In genomic region chr2:1675633-1676032, GRCh38 we compare ENCODE assay signal across 8 cellular contexts.
A peak's percentile ranks its signal among the peaks of the same experiment; 100 is the strongest.
DNase-seq lines count a peak whose midpoint lies in the region; ATAC-seq, FAIRE-seq and TF ChIP-seq lines count a peak whose summit lies in the region.
"Had no signal": no experiment of that assay in that cellular context is flagged by ENCODE, and none has a peak within 500 bp of the region (broad histone marks: within the 10 kb centered on the region; RNA-seq: fewer than 3 reads in every experiment).

No MANE protein-coding gene starts in this region.

- no peak overlapping the region for H3K27ac Mint-ChIP-seq in activated T-helper 2 cell treated with anti-CD3 and anti-CD28 coated beads, Interferon-gamma antibody, Interleukin-2, Interleukin-4, amounts not matched to agents 10 μg/mL and 5 μg/mL and 100 μg/mL, durations not matched to agents 14 hours and 24 hours and 36 hours
- H3K27ac Mint-ChIP-seq in T-helper 17 cell, result no peak overlapping the region

- no peak overlapping the region for H2AFZ ChIP-seq in K562 (ENCODE audit: low read depth, low read length)

- 2% methylated on average over 7 of the region's 8 CpGs for WGBS in K562 (ENCODE audit: insufficient coverage, low coverage, missing lambda C conversion rate)

- H3K4me1 ChIP-seq in K562 (replicated peaks in 1 of 2; ENCODE audit: control insufficient read depth in 2 of 2, insufficient read depth in 2 of 2, low read length in 2 of 2), result no peaks in the 10 kb centered on the region
- H3K4me1 ChIP-seq in thoracic aorta (ENCODE audit: control insufficient read depth in 1 of 2, low read depth in 2 of 2), result peaks cover 0 to 16% of the 10 kb centered on the region in 2 donors

- no peaks in the 10 kb centered on the region for H3K36me3 ChIP-seq in K562 (ENCODE audit: control insufficient read depth, insufficient read depth, low read length)
- peaks cover 41% of the 10 kb centered on the region for H3K36me3 ChIP-seq in thoracic aorta

- BruUV-seq in K562 (replicated peaks; lab: Mats Ljungman, UMichigan), result no TSS peak

- no peak for TF ChIP-seq EP300 in K562 (IDR thresholded peaks at IDR 0.05; ENCODE audit: low read length)

- H3K27ac ChIP-seq in K562 (ENCODE audit: extremely low read depth, low read depth, low read length) (no peak overlapping the region), thoracic aorta (peak overlapping the region; percentile 63 to 64)

- TF ChIP-seq POLR2A in K562 (conservative IDR thresholded peaks at IDR 0.05), result no peak

- no peak overlapping the region for H3K4me2 ChIP-seq in K562 (ENCODE audit: insufficient read depth, low read length)

- H3K9me1 ChIP-seq in K562 (ENCODE audit: control insufficient read depth, insufficient read depth, low read length), result no peaks in the 10 kb centered on the region

- peaks cover 0 to 54% of the 10 kb centered on the region in 2 experiments; a peak in 3 of 5 replicates for H3K27me3 ChIP-seq in K562 (ENCODE audit: control insufficient read depth in 2 of 2, insufficient read depth in 2 of 2, low read length in 2 of 2)
- no peaks in the 10 kb centered on the region for H3K27me3 ChIP-seq in thoracic aorta (replicated peaks; ENCODE audit: insufficient read depth)

- CTCF ChIA-PET in K562 (lab: Yijun Ruan, JAX; ENCODE audit: low intra/inter-chr PET ratio), result no interaction called here

- H3K9me3 ChIP-seq in K562 (replicated peaks; ENCODE audit: control insufficient read depth, insufficient read depth, low read depth, low read length) (no peaks in the 10 kb centered on the region), thoracic aorta (no peaks in the 10 kb centered on the region), T-helper 17 cell (ENCODE audit: control insufficient read depth, low read length, poor library complexity, severe bottlenecking) (no peaks in the 10 kb centered on the region)

- POLR2A ChIA-PET in K562 (lab: Yijun Ruan, JAX), result no interaction called here

- H3K27me3 Mint-ChIP-seq in activated T-helper 2 cell treated with anti-CD3 and anti-CD28 coated beads, Interferon-gamma antibody, Interleukin-2, Interleukin-4, amounts not matched to agents 10 μg/mL and 5 μg/mL and 100 μg/mL, durations not matched to agents 14 hours and 24 hours and 36 hours (ENCODE audit: low read depth), result no peaks in the 10 kb centered on the region
- peaks cover 10% of the 10 kb centered on the region for H3K27me3 Mint-ChIP-seq in T-helper 17 cell

- H4K20me1 ChIP-seq in K562 (replicated peaks; ENCODE audit: control insufficient read depth, insufficient read depth, low read length), result no peaks in the 10 kb centered on the region; the same call in 1 of the 2 replicates

- H3K79me2 ChIP-seq in K562 (ENCODE audit: control insufficient read depth, insufficient read depth, low read length), result no peaks in the 10 kb centered on the region

- ATAC-seq in K562, result peak; percentile 44; the same call in 1 of the 3 replicates
- ATAC-seq in thoracic aorta (ENCODE audit: insufficient number of reproducible peaks, low FRiP score, low read depth), result peak; percentile 91
- no peak for ATAC-seq in HG02798 (IDR thresholded peaks at IDR 0.05; ENCODE audit: poor library complexity, unreplicated experiment)
- ATAC-seq in T-helper 17 cell, result no peak

- H3K4me3 Mint-ChIP-seq in activated T-helper 2 cell treated with anti-CD3 and anti-CD28 coated beads, Interferon-gamma antibody, Interleukin-2, Interleukin-4, amounts not matched to agents 10 μg/mL and 5 μg/mL and 100 μg/mL, durations not matched to agents 14 hours and 24 hours and 36 hours (ENCODE audit: low read depth), result no peak overlapping the region
- H3K4me3 Mint-ChIP-seq in T-helper 17 cell, result no peak overlapping the region

- peak; percentile 75 for DNase-seq in HS-27A (ENCODE audit: low read depth)
- DNase-seq in K562 (ENCODE audit: extremely low read depth in 1 of 4, low spot score in 3 of 4), result no peak
- peak; percentile 85 for DNase-seq in kidney glomerular epithelial cell (lab: John Stamatoyannopoulos, UW)
- DNase-seq in thoracic aorta (ENCODE audit: low spot score), result peak; percentile 47
- no peak for DNase-seq in activated T-helper 2 cell treated with anti-CD3 and anti-CD28 coated beads, Interferon-gamma antibody, Interleukin-2, Interleukin-4, amounts not matched to agents 10 μg/mL and 5 μg/mL and 100 μg/mL, durations not matched to agents 14 hours and 24 hours and 36 hours (ENCODE audit: low spot score)
- DNase-seq in T-helper 17 cell, result no peak
- DNase-seq: NCI-H1105 had no signal

- H3K4me3 ChIP-seq in K562 (no peak overlapping the region), thoracic aorta (no peak overlapping the region)

- TF ChIP-seq CTCF in K562 (IDR thresholded peaks at IDR 0.05 in 2 of 3, conservative IDR thresholded peaks at IDR 0.05 in 1 of 3; ENCODE audit: insufficient read depth in 2 of 3, low read depth in 1 of 3, low read length in 3 of 3) (no peak), thoracic aorta (IDR thresholded peaks at IDR 0.05) (peak; percentile 34)

- no peak for TF ChIP-seq RAD21 in K562 (CRISPR knock-in tag; conservative IDR thresholded peaks at IDR 0.05 in 1 of 2, IDR thresholded peaks at IDR 0.05 in 1 of 2)

- H3K36me3 Mint-ChIP-seq in activated T-helper 2 cell treated with anti-CD3 and anti-CD28 coated beads, Interferon-gamma antibody, Interleukin-2, Interleukin-4, amounts not matched to agents 10 μg/mL and 5 μg/mL and 100 μg/mL, durations not matched to agents 14 hours and 24 hours and 36 hours (ENCODE audit: low read depth), result no peaks in the 10 kb centered on the region
- H3K36me3 Mint-ChIP-seq in T-helper 17 cell (ENCODE audit: low read depth), result no peaks in the 10 kb centered on the region

- no peaks in the 10 kb centered on the region for H3K9me3 Mint-ChIP-seq in activated T-helper 2 cell treated with anti-CD3 and anti-CD28 coated beads, Interferon-gamma antibody, Interleukin-2, Interleukin-4, amounts not matched to agents 10 μg/mL and 5 μg/mL and 100 μg/mL, durations not matched to agents 14 hours and 24 hours and 36 hours

- in situ Hi-C loops in K562 (cut with MboI), result no loop called here

- H3K9ac ChIP-seq in K562 (ENCODE audit: insufficient read depth in 1 of 2, low read depth in 2 of 2, low read length in 2 of 2), result no peak overlapping the region

- no peaks in the 10 kb centered on the region for H3K4me1 Mint-ChIP-seq in activated T-helper 2 cell treated with anti-CD3 and anti-CD28 coated beads, Interferon-gamma antibody, Interleukin-2, Interleukin-4, amounts not matched to agents 10 μg/mL and 5 μg/mL and 100 μg/mL, durations not matched to agents 14 hours and 24 hours and 36 hours (ENCODE audit: low read depth)
- no peaks in the 10 kb centered on the region for H3K4me1 Mint-ChIP-seq in T-helper 17 cell

- no peak for FAIRE-seq in K562 (lab: Jason Lieb, UNC)

- intact Hi-C loops in K562 (cut with micrococcal nuclease), result no loop called here
- intact Hi-C loops in activated T-helper 2 cell treated with anti-CD3 and anti-CD28 coated beads, Interferon-gamma antibody, Interleukin-2, Interleukin-4, amounts not matched to agents 10 μg/mL and 5 μg/mL and 100 μg/mL, durations not matched to agents 14 hours and 24 hours and 36 hours (cut with micrococcal nuclease), result no loop called here

TF ChIP-seq in K562, 482 proteins besides CTCF, POLR2A, EP300 and RAD21:
- no peak for TF ChIP-seq TEAD2 (tag; IDR thresholded peaks at IDR 0.05)
- no peak for TF ChIP-seq GTF2A2 (tag; IDR thresholded peaks at IDR 0.05)

Comparison
In these comparisons a context has a peak if more than half of its experiments do, and no peak if none do; other contexts are left out.
1. DNase-seq: peak in HS-27A (single experiment), kidney glomerular epithelial cell (single experiment) and thoracic aorta (single experiment); none in K562 (0 of 4), activated T-helper 2 cell treated with anti-CD3 and anti-CD28 coated beads, Interferon-gamma antibody, Interleukin-2, Interleukin-4, amounts not matched to agents 10 μg/mL and 5 μg/mL and 100 μg/mL, durations not matched to agents 14 hours and 24 hours and 36 hours (single experiment) and T-helper 17 cell (0 of 3).
2. ATAC-seq: peak in K562 (single experiment) and thoracic aorta (single experiment); none in HG02798 (single experiment) and T-helper 17 cell (single experiment).